Comparison of ENCODE assay signal across 26 cellular contexts in the genomic region with DNA sequence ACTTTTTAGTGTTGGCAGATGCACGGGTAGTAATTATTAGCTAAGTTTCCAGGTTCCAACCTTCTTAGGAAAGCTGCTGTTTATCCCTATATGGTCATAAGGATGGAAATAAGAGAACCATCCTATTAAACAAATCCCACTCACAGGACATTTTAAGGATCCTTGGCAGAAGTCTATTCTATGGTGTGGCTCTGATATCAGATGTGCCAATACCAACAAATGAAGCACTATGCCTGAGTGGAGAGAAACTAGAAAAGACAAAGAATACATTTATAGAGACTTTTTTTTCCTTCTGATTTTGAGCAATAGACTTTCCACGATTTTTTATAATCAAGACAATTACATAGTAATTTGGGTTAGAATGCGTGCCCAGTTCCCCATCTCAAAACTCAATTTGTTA. TPM values are rescaled to one million over a fixed set of nuclear protein-coding genes. Genes with fewer than 3 reads are reported as not detected.
"Had no signal": no experiment of that assay in that cellular context is flagged by ENCODE, and none has a peak within 500 bp of the region (broad histone marks: within the 10 kb centered on the region; RNA-seq: fewer than 3 reads in every experiment).

No MANE protein-coding gene starts in this region.

- H3K27me3 ChIP-seq: breast epithelium, SJSA1 had no signal

- H3K9me3 ChIP-seq: breast epithelium, SJSA1 had no signal

- DNase-seq: activated CD4-positive, alpha-beta T cell treated with anti-CD3 and anti-CD28 coated beads for 48 hours; activated CD4-positive, alpha-beta T cell treated with anti-CD3 and anti-CD28 coated beads, Interleukin-2, amount 50 U/mL, for 4 hours; activated CD4-positive, CD25-positive, alpha-beta regulatory T cell treated with anti-CD3 and anti-CD28 coated beads, Interleukin-2, amount 50 U/mL, for 72 hours; activated CD8-positive, alpha-beta T cell treated with anti-CD3 and anti-CD28 coated beads, Interleukin-2, amount 10 ng/mL, durations not matched to agents 7 days and 5 days; activated effector memory CD4-positive, alpha-beta T cell treated with Interleukin-2 at 50 U/mL for 16 hours; activated naive CD4-positive, alpha-beta T cell; activated T-cell treated with anti-CD3 and anti-CD28 coated beads, Interleukin-2, amount 50 U/mL, for 24 hours; aorta; KG1; NCI-H1048; NCI-H1436 treated with DMSO at 0.1 percent for 48 hours; NCI-H187; NCI-H2081; NCI-H2171; NCI-H2227 treated with DMSO at 0.1 percent for 48 hours; NCI-H510A; NCI-H69; NK-92 treated with Interleukin-12 subunit alpha and Interleukin-12 subunit beta, amount 100 ng/mL, for 24 hours; SHP77; T-helper 17 cell; T-helper 9 cell had no signal

- ATAC-seq: activated CD8-positive, alpha-beta T cell treated with anti-CD3 and anti-CD28 coated beads, Interleukin-2, amount 10 ng/mL, durations not matched to agents 7 days and 5 days; T-helper 17 cell; WTC11 had no signal

- H3K4me1 ChIP-seq: breast epithelium, SJSA1 had no signal

- H3K36me3 ChIP-seq: breast epithelium, SJSA1 had no signal

- H3K4me3 ChIP-seq: breast epithelium, SJSA1 had no signal

RNA-seq across cellular contexts. Expression of a gene that starts 12.6 kb away (rescaled TPM):
- total RNA-seq: activated CD8-positive, alpha-beta T cell treated with anti-CD3 and anti-CD28 coated beads, Interleukin-2, amount 10 ng/mL, durations not matched to agents 7 days and 5 days; LHCN-M2; SJSA1 had no signal
- polyA plus RNA-seq: IgD-negative memory B cell had no signal
